In genomic region chr13:41916173-41916954, GRCh38 we compare ENCODE assay signal across 1 cellular context.
TF ChIP-seq lines count a peak whose summit lies in the region.

No MANE protein-coding gene starts in this region.

TF ChIP-seq in WTC11, 78 proteins besides CTCF, POLR2A, EP300 and RAD21 (continued from another document):
- TF ChIP-seq AR (CRISPR knock-in tag; IDR thresholded peaks at IDR 0.05) (no peak), MXD4 (CRISPR knock-in tag; IDR thresholded peaks at IDR 0.05; ENCODE audit: borderline replicate concordance) (no peak), ZNF232 (CRISPR knock-in tag; IDR thresholded peaks at IDR 0.05) (no peak)
